In genomic region chr22:25167082-25167481, GRCh38 we compare ENCODE assay signal across 20 cellular contexts. TPM values are rescaled to one million over a fixed set of nuclear protein-coding genes. Genes with fewer than 3 reads are reported as not detected.
"Had no signal": no experiment of that assay in that cellular context is flagged by ENCODE, and none has a peak within 500 bp of the region (broad histone marks: within the 10 kb centered on the region; RNA-seq: fewer than 3 reads in every experiment).

No MANE protein-coding gene starts in this region.

- H3K4me3 ChIP-seq: dorsolateral prefrontal cortex, hepatocyte, testis had no signal

- H3K9me3 ChIP-seq: testis had no signal

- DNase-seq: activated CD4-positive, alpha-beta T cell treated with anti-CD3 and anti-CD28 coated beads, Interleukin-2, amount 50 U/mL, for 48 hours; activated CD4-positive, CD25-positive, alpha-beta regulatory T cell treated with anti-CD3 and anti-CD28 coated beads, Interleukin-2, amount 50 U/mL, for 72 hours; activated CD8-positive, alpha-beta memory T cell treated with anti-CD3 and anti-CD28 coated beads, Interleukin-2, amount 10 ng/mL, durations not matched to agents 7 days and 5 days; activated effector memory CD4-positive, alpha-beta T cell treated with Interleukin-2 at 50 U/mL for 16 hours; activated naive CD8-positive, alpha-beta T cell treated with anti-CD3 and anti-CD28 coated beads for 36 hours; activated T-cell treated with anti-CD3 and anti-CD28 coated beads, Interleukin-2, amount 50 U/mL, for 24 hours; brain microvascular endothelial cell; dorsolateral prefrontal cortex; stimulated activated CD4-positive, alpha-beta T cell treated with anti-CD3 and anti-CD28 coated beads, Interleukin-4, amount 100 ng/mL, for 4 hours; stimulated activated naive CD8-positive, alpha-beta T cell treated with anti-CD3 and anti-CD28 coated beads, Interleukin-15, amount 100 ng/mL, for 72 hours; testis had no signal

- H3K27me3 ChIP-seq: brain microvascular endothelial cell, dorsolateral prefrontal cortex, hepatocyte, testis had no signal

- H3K36me3 ChIP-seq: brain microvascular endothelial cell had no signal

- H3K4me1 ChIP-seq: testis had no signal

- H3K27ac ChIP-seq: brain microvascular endothelial cell, hepatocyte, testis had no signal

- ATAC-seq: activated CD8-positive, alpha-beta memory T cell treated with anti-CD3 and anti-CD28 coated beads, Interleukin-2, amount 10 ng/mL, durations not matched to agents 7 days and 5 days; stimulated activated naive CD8-positive, alpha-beta T cell treated with anti-CD3 and anti-CD28 coated beads, Interleukin-15, amount 100 ng/mL, for 72 hours had no signal

RNA-seq across cellular contexts. Expression of gene CRYBB3, which starts 32.6 kb away (rescaled TPM):
- total RNA-seq: cerebellum, hepatocyte, kidney epithelial cell, mesenteric fat pad, osteocyte, renal cortical epithelial cell, skeletal muscle tissue, urinary bladder had no signal
- polyA plus RNA-seq: hepatocyte, neural cell, urinary bladder had no signal

RNA-seq across cellular contexts. Expression of gene CRYBB2, which starts 52.4 kb away (rescaled TPM):
- total RNA-seq: activated CD8-positive, alpha-beta memory T cell treated with anti-CD3 and anti-CD28 coated beads, Interleukin-2, amount 10 ng/mL, durations not matched to agents 7 days and 5 days; activated naive CD8-positive, alpha-beta T cell treated with anti-CD3 and anti-CD28 coated beads for 36 hours; cerebellum; kidney epithelial cell; mesenteric fat pad; osteocyte; skeletal muscle tissue; urinary bladder had no signal
- polyA plus RNA-seq: hepatocyte, neural cell had no signal
